Comparison of ENCODE assay signal across 24 cellular contexts in genomic region chr17:70241071-70241470, GRCh38.
DNase-seq lines count a peak whose midpoint lies in the region; ATAC-seq and TF ChIP-seq lines count a peak whose summit lies in the region.
"Had no signal": no experiment of that assay in that cellular context is flagged by ENCODE, and none has a peak within 500 bp of the region (broad histone marks: within the 10 kb centered on the region; RNA-seq: fewer than 3 reads in every experiment).

No MANE protein-coding gene starts in this region.

- CTCF ChIA-PET in PC-9 (lab: Charles Lee) = no interaction called here

- H2AFZ ChIP-seq in PC-9 = 0 out of 2 replicates have a peak overlapping the region, but pooled peaks have one; percentile 48
- no peak overlapping the region for H2AFZ ChIP-seq in neural cell (ENCODE audit: low read depth, low read length)
- no peak overlapping the region for H2AFZ ChIP-seq in trophoblast cell (ENCODE audit: insufficient read depth, low read length, poor library complexity)

- H3K4me3 Mint-ChIP-seq in stimulated activated memory B cell treated with anti-CD40 and anti-IgM and Interleukin-4, amounts not matched to agents 10 μg/mL and 1 μg/mL and 100 μg/mL, for 72 hours = no peak overlapping the region
- H3K4me3 Mint-ChIP-seq: B cell; CD4-positive, alpha-beta T cell; CD8-positive, alpha-beta T cell had no signal

- H3K9me3 ChIP-seq in BLaER1 (peaks cover 30% of the 10 kb centered on the region), PC-9 (ENCODE audit: insufficient read depth, low read depth) (no peaks in the 10 kb centered on the region; the same call in 1 of the 2 replicates), neural cell (ENCODE audit: low read length) (no peaks in the 10 kb centered on the region), trophoblast cell (ENCODE audit: insufficient read depth, low read depth, low read length) (no peaks in the 10 kb centered on the region), upper lobe of right lung (no peaks in the 10 kb centered on the region)
- H3K9me3 ChIP-seq: A549 had no signal

- no peaks in the 10 kb centered on the region for H3K36me3 Mint-ChIP-seq in stimulated activated memory B cell treated with anti-CD40 and anti-IgM and Interleukin-4, amounts not matched to agents 10 μg/mL and 1 μg/mL and 100 μg/mL, for 72 hours
- H3K36me3 Mint-ChIP-seq: CD8-positive, alpha-beta T cell had no signal

- ATAC-seq in upper lobe of right lung = no peak
- ATAC-seq in stimulated activated memory B cell treated with anti-CD40 and anti-IgM and Interleukin-4, amounts not matched to agents 10 μg/mL and 1 μg/mL and 100 μg/mL, for 72 hours = no peak
- ATAC-seq: A549; CD8-positive, alpha-beta T cell; GM12878 had no signal

- no peaks in the 10 kb centered on the region for H3K27me3 Mint-ChIP-seq in stimulated activated memory B cell treated with anti-CD40 and anti-IgM and Interleukin-4, amounts not matched to agents 10 μg/mL and 1 μg/mL and 100 μg/mL, for 72 hours
- H3K27me3 Mint-ChIP-seq: B cell; CD4-positive, alpha-beta T cell had no signal

- H4K8ac ChIP-seq in trophoblast cell (ENCODE audit: low read depth, low read length) = no peak overlapping the region

- no peak for TF ChIP-seq EP300 in neural cell (conservative IDR thresholded peaks at IDR 0.05; ENCODE audit: poor library complexity, severe bottlenecking)

- H3F3A ChIP-seq in PC-9 (ENCODE audit: insufficient read depth, low read depth) (no peaks in the 10 kb centered on the region), neural cell (ENCODE audit: insufficient read depth, low read length, poor library complexity, severe bottlenecking) (no peaks in the 10 kb centered on the region)

- POLR2A ChIA-PET in PC-9 (lab: Charles Lee; ENCODE audit: unreplicated experiment) = no interaction called here

- no peak overlapping the region for H3K14ac ChIP-seq in trophoblast cell (ENCODE audit: low read length)

- BruUV-seq in PC-9 (replicated peaks; lab: Mats Ljungman, UMichigan) = no TSS peak

- H2BK120ac ChIP-seq in trophoblast cell (ENCODE audit: insufficient read depth, low read length, poor library complexity) = no peak overlapping the region

- H3K36me3 ChIP-seq in BLaER1 (no peaks in the 10 kb centered on the region), PC-9 (ENCODE audit: low read depth) (no peaks in the 10 kb centered on the region), neural cell (ENCODE audit: insufficient read depth, low read length) (no peaks in the 10 kb centered on the region), trophoblast cell (ENCODE audit: control insufficient read depth in 1 of 2, insufficient read depth in 2 of 2, low read length in 2 of 2) (no peaks in the 10 kb centered on the region), upper lobe of right lung (no peaks in the 10 kb centered on the region)

- H2AK5ac ChIP-seq in trophoblast cell (ENCODE audit: low read length) = no peak overlapping the region

- no peak overlapping the region for H4K91ac ChIP-seq in trophoblast cell (ENCODE audit: low read depth, low read length)

- H3K4me1 Mint-ChIP-seq in stimulated activated memory B cell treated with anti-CD40 and anti-IgM and Interleukin-4, amounts not matched to agents 10 μg/mL and 1 μg/mL and 100 μg/mL, for 72 hours = no peaks in the 10 kb centered on the region
- H3K4me1 Mint-ChIP-seq: B cell had no signal

- H3K79me1 ChIP-seq in trophoblast cell (ENCODE audit: low read length) = peaks cover 7% of the 10 kb centered on the region

- peak overlapping the region; percentile 66 for H3K27ac ChIP-seq in BLaER1
- no peak overlapping the region for H3K27ac ChIP-seq in PC-9
- no peak overlapping the region for H3K27ac ChIP-seq in neural cell (ENCODE audit: low read length)
- H3K27ac ChIP-seq in trophoblast cell (ENCODE audit: low read depth, low read length) = no peak overlapping the region
- H3K27ac ChIP-seq in upper lobe of right lung = no peak overlapping the region
- H3K27ac ChIP-seq: 22Rv1, A549, C4-2B had no signal

- H3K79me2 ChIP-seq in PC-9 (ENCODE audit: low read depth) = no peaks in the 10 kb centered on the region
- H3K79me2 ChIP-seq in neural cell (replicated peaks; ENCODE audit: insufficient read depth, low read length) = no peaks in the 10 kb centered on the region
- no peaks in the 10 kb centered on the region for H3K79me2 ChIP-seq in trophoblast cell (ENCODE audit: control insufficient read depth, insufficient read depth, low read length, poor library complexity)

- H3K4me2 ChIP-seq in BLaER1 = peak overlapping the region; percentile 64
- H3K4me2 ChIP-seq in PC-9 = no peak overlapping the region
- no peak overlapping the region for H3K4me2 ChIP-seq in neural cell (ENCODE audit: low read length)
- no peak overlapping the region for H3K4me2 ChIP-seq in trophoblast cell (ENCODE audit: low read length)
- H3K4me2 ChIP-seq: A549 had no signal

- H4K20me1 ChIP-seq in BLaER1 = no peaks in the 10 kb centered on the region
- no peaks in the 10 kb centered on the region for H4K20me1 ChIP-seq in PC-9 (ENCODE audit: insufficient read depth)
- H4K20me1 ChIP-seq in neural cell (ENCODE audit: insufficient read depth) = no peaks in the 10 kb centered on the region

- TF ChIP-seq CTCF in PC-9 (conservative IDR thresholded peaks at IDR 0.05) = no peak
- no peak for TF ChIP-seq CTCF in neural cell (IDR thresholded peaks at IDR 0.05; ENCODE audit: poor library complexity, severe bottlenecking)
- no peak for TF ChIP-seq CTCF in upper lobe of right lung (IDR thresholded peaks at IDR 0.05)

- no peak overlapping the region for H4K12ac ChIP-seq in trophoblast cell (ENCODE audit: low read depth, low read length)

- H3K18ac ChIP-seq in trophoblast cell (ENCODE audit: low read length) = no peak overlapping the region

- peaks cover 4% of the 10 kb centered on the region for H3K9me3 Mint-ChIP-seq in stimulated activated memory B cell treated with anti-CD40 and anti-IgM and Interleukin-4, amounts not matched to agents 10 μg/mL and 1 μg/mL and 100 μg/mL, for 72 hours

- H3K9me2 ChIP-seq in PC-9 (ENCODE audit: insufficient read depth) = no peaks in the 10 kb centered on the region
- H3K9me2 ChIP-seq in neural cell (ENCODE audit: insufficient read depth, low read length) = no peaks in the 10 kb centered on the region

- no peak overlapping the region for H3K4ac ChIP-seq in trophoblast cell (ENCODE audit: low read depth, low read length)

- H3K27me3 ChIP-seq in BLaER1 (no peaks in the 10 kb centered on the region), PC-9 (ENCODE audit: insufficient read depth, low read depth) (no peaks in the 10 kb centered on the region; the same call in 1 of the 2 replicates), neural cell (ENCODE audit: insufficient read depth, low read depth, low read length) (no peaks in the 10 kb centered on the region), trophoblast cell (ENCODE audit: insufficient read depth, low read length) (no peaks in the 10 kb centered on the region), upper lobe of right lung (no peaks in the 10 kb centered on the region)

- H3K4me1 ChIP-seq in BLaER1 (peaks cover 35% of the 10 kb centered on the region), PC-9 (replicated peaks; ENCODE audit: insufficient read depth) (0 out of 2 replicates have a peak, but pooled peaks cover 7% of the 10 kb centered on the region), trophoblast cell (ENCODE audit: control insufficient read depth in 1 of 2, insufficient read depth in 2 of 2, low read length in 2 of 2) (peaks cover 0 to 2% of the 10 kb centered on the region in 2 experiments), upper lobe of right lung (no peaks in the 10 kb centered on the region)

- H2BK12ac ChIP-seq in trophoblast cell (ENCODE audit: low read length) = no peak overlapping the region

- intact Hi-C loops in PC-9 (cut with micrococcal nuclease; ENCODE audit: unreplicated experiment) = no loop called here
- intact Hi-C loops in upper lobe of right lung (cut with DNase I) = no loop called here

- no peak for TF ChIP-seq RAD21 in neural cell (conservative IDR thresholded peaks at IDR 0.05)

- H3K4me3 ChIP-seq in BLaER1 (no peak overlapping the region), PC-9 (no peak overlapping the region), neural cell (ENCODE audit: low read length) (no peak overlapping the region), trophoblast cell (ENCODE audit: low read depth, low read length) (no peak overlapping the region), upper lobe of right lung (no peak overlapping the region)
- H3K4me3 ChIP-seq: A549, GM12878 had no signal

- H3K23ac ChIP-seq in trophoblast cell (ENCODE audit: low read length) = no peak overlapping the region

- DNase-seq in PC-9 = no peak
- DNase-seq in trophoblast cell = peak; percentile 56 to 76
- no peak for DNase-seq in upper lobe of right lung
- no peak for DNase-seq in NOMO-1 treated with dmso at 0.1 percent for 144 hours (lab: John Stamatoyannopoulos, UW; ENCODE audit: unreplicated experiment)
- no peak for DNase-seq in NCI-H1436 (lab: John Stamatoyannopoulos, UW)
- DNase-seq: AML-193; CD4-positive, alpha-beta T cell; CD8-positive, alpha-beta T cell; COR-L47; DMS 273 treated with DMSO at 0.1 percent for 48 hours; DMS153; DMS53; DMS79; DND-41; EL; GDM1 had no signal

- H2BK5ac ChIP-seq in trophoblast cell (ENCODE audit: low read depth, low read length, poor library complexity) = no peak overlapping the region

- H3K9ac ChIP-seq in BLaER1 (no peak overlapping the region), neural cell (ENCODE audit: low read length) (no peak overlapping the region), trophoblast cell (ENCODE audit: low read length) (no peak overlapping the region)

- no CpG with 5 or more reads among the region's 6 CpGs for WGBS in trophoblast cell (ENCODE audit: extremely low coverage, insufficient coverage, insufficient read length)

- no peak overlapping the region for H3K27ac Mint-ChIP-seq in stimulated activated memory B cell treated with anti-CD40 and anti-IgM and Interleukin-4, amounts not matched to agents 10 μg/mL and 1 μg/mL and 100 μg/mL, for 72 hours
- H3K27ac Mint-ChIP-seq: B cell; CD4-positive, alpha-beta T cell; CD8-positive, alpha-beta T cell had no signal

TF ChIP-seq in neural cell, 6 proteins besides CTCF, POLR2A, EP300 and RAD21 (continues in another document):
- TF ChIP-seq EZH2 (IDR thresholded peaks at IDR 0.05; ENCODE audit: borderline replicate concordance, insufficient read depth, low read length, poor library complexity, severe bottlenecking) = no peak

Comparison
In these comparisons a context has a peak if more than half of its experiments do, and no peak if none do; other contexts are left out.
1. DNase-seq: peak in trophoblast cell (2 of 2); none in PC-9 (0 of 2), upper lobe of right lung (single experiment), NOMO-1 treated with dmso at 0.1 percent for 144 hours (single experiment) and NCI-H1436 (single experiment).